8 cellular contexts compared by ENCODE assay signal in genomic region chr12:2960432-2960956, GRCh38. TPM values are rescaled to one million over a fixed set of nuclear protein-coding genes. Genes with fewer than 3 reads are reported as not detected.
DNase-seq lines count a peak whose midpoint lies in the region; ATAC-seq, FAIRE-seq and TF ChIP-seq lines count a peak whose summit lies in the region.

No MANE protein-coding gene starts in this region.

- H3K9me3 ChIP-seq in adipocyte (ENCODE audit: control insufficient read depth, low read length), result no peaks in the 10 kb centered on the region
- no peaks in the 10 kb centered on the region for H3K9me3 ChIP-seq in kidney (ENCODE audit: control insufficient read depth in 1 of 2, low read length in 2 of 2)

- no peak overlapping the region for H3K27ac Mint-ChIP-seq in stimulated activated naive CD8-positive, alpha-beta T cell treated with anti-CD3 and anti-CD28 coated beads, Interleukin-15, amount 100 ng/mL, for 72 hours

- FAIRE-seq in kidney (lab: Jason Lieb, UNC), result no peak

- no peaks in the 10 kb centered on the region for H3K9me3 Mint-ChIP-seq in stimulated activated naive CD8-positive, alpha-beta T cell treated with anti-CD3 and anti-CD28 coated beads, Interleukin-15, amount 100 ng/mL, for 72 hours

- H3K4me3 Mint-ChIP-seq in stimulated activated naive CD8-positive, alpha-beta T cell treated with anti-CD3 and anti-CD28 coated beads, Interleukin-15, amount 100 ng/mL, for 72 hours, result peak overlapping the region; percentile 54 to 56

- H3K9ac ChIP-seq in adipocyte (ENCODE audit: low read length), result peak overlapping the region; percentile 83
- H3K9ac ChIP-seq in kidney (ENCODE audit: low read length in 2 of 2), result peak overlapping the region in 1 of 2 donors; percentile 65

- H3K27ac ChIP-seq in kidney (ENCODE audit: low read depth in 2 of 2, low read length in 2 of 2), result peak overlapping the region in 1 of 2 donors; percentile 82

- H3K4me1 ChIP-seq in adipocyte (ENCODE audit: control insufficient read depth, insufficient read depth, low read length) (peaks cover 16% of the 10 kb centered on the region), kidney (ENCODE audit: control insufficient read depth in 1 of 2, insufficient read depth in 1 of 2, low read depth in 1 of 2, low read length in 2 of 2) (peaks cover 10 to 18% of the 10 kb centered on the region in 2 donors)

- H3K36me3 ChIP-seq in adipocyte (ENCODE audit: control insufficient read depth, insufficient read depth, low read length, severe bottlenecking), result no peaks in the 10 kb centered on the region
- no peaks in the 10 kb centered on the region for H3K36me3 ChIP-seq in kidney (ENCODE audit: control insufficient read depth in 1 of 2, insufficient read depth in 2 of 2, low read length in 2 of 2)

- H3K27me3 Mint-ChIP-seq in stimulated activated naive CD8-positive, alpha-beta T cell treated with anti-CD3 and anti-CD28 coated beads, Interleukin-15, amount 100 ng/mL, for 72 hours, result peaks cover 84% of the 10 kb centered on the region

- H3K27me3 ChIP-seq in adipocyte (replicated peaks; ENCODE audit: control insufficient read depth, insufficient read depth, low read length), result no peaks in the 10 kb centered on the region

- H3K4me3 ChIP-seq in LNCaP clone FGC (ENCODE audit: low read depth, low read length) (peak overlapping the region; percentile 65), adipocyte (ENCODE audit: low read length) (peak overlapping the region; percentile 87), kidney (ENCODE audit: low read length in 2 of 2) (peak overlapping the region; percentile 63 to 66)

- TF ChIP-seq CTCF in LNCaP clone FGC (IDR thresholded peaks at IDR 0.05; ENCODE audit: control insufficient read depth, extremely low read depth, insufficient read depth) (no peak), kidney (IDR thresholded peaks at IDR 0.05; ENCODE audit: borderline replicate concordance, extremely low read depth, insufficient read depth) (no peak)

- ATAC-seq in stimulated activated naive CD8-positive, alpha-beta T cell treated with anti-CD3 and anti-CD28 coated beads, Interleukin-15, amount 100 ng/mL, for 72 hours, result peak; percentile 70
- no peak for ATAC-seq in GM21381 (IDR thresholded peaks at IDR 0.05; ENCODE audit: unreplicated experiment)
- ATAC-seq in HG03442 (IDR thresholded peaks at IDR 0.05; ENCODE audit: unreplicated experiment), result no peak

- peak; percentile 80 for DNase-seq in DMS53 (lab: John Stamatoyannopoulos, UW)
- no peak for DNase-seq in LNCaP clone FGC (ENCODE audit: low read depth)
- DNase-seq in adipocyte (ENCODE audit: low read depth), result peak; percentile 47
- no peak for DNase-seq in kidney
- peak; percentile 13 to 17 for DNase-seq in stimulated activated naive CD8-positive, alpha-beta T cell treated with anti-CD3 and anti-CD28 coated beads, Interleukin-15, amount 100 ng/mL, for 72 hours
- DNase-seq in pons (ENCODE audit: low spot score), result no peak

- intact Hi-C loops in kidney (cut with DNase I), result no loop called here

- peaks cover 25% of the 10 kb centered on the region for H3K4me1 Mint-ChIP-seq in stimulated activated naive CD8-positive, alpha-beta T cell treated with anti-CD3 and anti-CD28 coated beads, Interleukin-15, amount 100 ng/mL, for 72 hours

RNA-seq across cellular contexts. Expression of gene TEAD4, which starts 1.3 kb away (rescaled TPM):
- 40.9 TPM for total RNA-seq in kidney
- 19.8 TPM for polyA plus RNA-seq in kidney (ENCODE audit: insufficient read depth, low read depth, low replicate concordance)

Comparison
In these comparisons a context has a peak if more than half of its experiments do, and no peak if none do; other contexts are left out.
1. DNase-seq: peak in DMS53 (single experiment), adipocyte (single experiment) and stimulated activated naive CD8-positive, alpha-beta T cell treated with anti-CD3 and anti-CD28 coated beads, Interleukin-15, amount 100 ng/mL, for 72 hours (2 of 2); none in LNCaP clone FGC (single experiment), kidney (single experiment) and pons (single experiment).
2. Peak in every context shown above with its lines, with median percentiles within 50 percentile points of each other: H3K4me3 ChIP-seq.